Comparison of ENCODE assay signal across 1 cellular context in genomic region chr16:56532714-56533113, GRCh38.
TF ChIP-seq lines count a peak whose summit lies in the region.

No MANE protein-coding gene starts in this region.

TF ChIP-seq in SK-N-SH, 30 proteins besides CTCF, POLR2A, EP300 and RAD21 (continued from another document):
- TF ChIP-seq REST (IDR thresholded peaks at IDR 0.05; ENCODE audit: low read depth, low read length) (no peak), FOXJ3 (CRISPR knock-in tag; IDR thresholded peaks at IDR 0.05) (no peak), USF1 (IDR thresholded peaks at IDR 0.05; ENCODE audit: borderline replicate concordance, low read depth) (no peak)
